11 cellular contexts compared by ENCODE assay signal in the genomic region with DNA sequence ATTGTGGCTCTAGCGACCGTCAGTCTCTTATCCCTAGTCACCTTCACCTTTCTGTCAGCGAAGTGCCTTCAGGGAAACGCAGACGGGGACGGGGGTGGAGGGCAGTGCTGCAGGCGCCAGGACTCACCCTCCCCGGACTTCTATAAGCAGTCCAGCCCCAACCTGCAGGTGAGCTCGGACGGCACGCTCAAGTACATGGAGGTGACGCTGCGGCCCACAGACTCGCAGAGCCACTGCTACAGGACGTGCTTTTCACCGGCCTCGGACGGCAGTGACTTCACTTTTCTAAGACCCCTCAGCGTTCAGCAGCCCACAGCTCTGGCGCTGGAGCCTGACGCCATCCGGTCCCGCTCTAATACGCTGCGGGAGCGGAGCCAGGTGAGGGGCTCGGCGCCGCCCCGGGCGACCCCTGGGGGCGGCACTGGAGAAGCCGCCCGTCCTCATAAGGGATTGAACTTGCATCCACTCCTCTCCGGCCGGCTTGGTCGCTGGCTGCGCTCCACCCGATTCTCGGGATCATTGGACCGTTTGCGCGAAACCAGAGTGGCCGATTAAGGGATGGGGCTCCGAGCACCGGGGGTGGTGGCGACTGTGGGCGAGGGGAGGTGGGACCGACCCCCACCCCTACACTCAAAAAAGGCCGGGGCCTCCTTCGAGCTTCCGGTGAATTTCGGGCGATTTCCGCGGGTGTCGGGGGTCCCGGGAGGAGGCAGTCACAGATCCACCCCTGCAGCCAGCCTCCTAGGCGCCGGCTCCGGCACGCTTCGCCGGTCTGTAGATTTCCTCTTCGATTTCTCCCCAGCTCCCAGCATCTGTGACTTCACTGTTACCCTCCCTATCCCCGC. TPM values are rescaled to one million over a fixed set of nuclear protein-coding genes. Genes with fewer than 3 reads are reported as not detected.
A peak's percentile ranks its signal among the peaks of the same experiment; 100 is the strongest.
DNase-seq lines count a peak whose midpoint lies in the region; ATAC-seq lines count a peak whose summit lies in the region.
"Had no signal": no experiment of that assay in that cellular context is flagged by ENCODE, and none has a peak within 500 bp of the region (broad histone marks: within the 10 kb centered on the region; RNA-seq: fewer than 3 reads in every experiment).

No MANE protein-coding gene starts in this region.

- no peak overlapping the region for H3K4me3 ChIP-seq in CD4-positive, alpha-beta memory T cell (ENCODE audit: low read length in 2 of 2)
- H3K4me3 ChIP-seq in NT2/D1 (ENCODE audit: insufficient read length, low read depth): peak overlapping the region; percentile 44
- H3K4me3 ChIP-seq: lung had no signal

- peak; percentile 20 for ATAC-seq in GM19463 (IDR thresholded peaks at IDR 0.05; ENCODE audit: unreplicated experiment)

- H3K27me3 Mint-ChIP-seq in CD4-positive, alpha-beta memory T cell: peaks cover 64 to 74% of the 10 kb centered on the region in 2 donors

- no peaks in the 10 kb centered on the region for H3K36me3 ChIP-seq in CD4-positive, alpha-beta memory T cell (ENCODE audit: insufficient read depth, low read length)
- H3K36me3 ChIP-seq in NT2/D1 (ENCODE audit: insufficient read depth, insufficient read length, low read length): peaks cover 15% of the 10 kb centered on the region

- H3K9me3 ChIP-seq in CD4-positive, alpha-beta memory T cell (ENCODE audit: control insufficient read depth in 1 of 2, low read length in 2 of 2): no peaks in the 10 kb centered on the region
- no peaks in the 10 kb centered on the region; the same call in 1 of the 2 replicates for H3K9me3 ChIP-seq in NT2/D1 (ENCODE audit: insufficient read depth, low read length)

- H3K36me3 Mint-ChIP-seq in CD4-positive, alpha-beta memory T cell: no peaks in the 10 kb centered on the region

- POLR2A ChIA-PET in CD4-positive, alpha-beta memory T cell (lab: Charles Lee; ENCODE audit: partially characterized antibody): no interaction called here

- no peak overlapping the region for H3K27ac Mint-ChIP-seq in CD4-positive, alpha-beta memory T cell

- H3K9me3 Mint-ChIP-seq in CD4-positive, alpha-beta memory T cell: no peaks in the 10 kb centered on the region

- H3K9ac ChIP-seq in NT2/D1 (ENCODE audit: insufficient read length, low read depth): peak overlapping the region; percentile 66

- intact Hi-C loops in CD4-positive, alpha-beta memory T cell (cut with micrococcal nuclease): no loop called here

- H3K27ac ChIP-seq in CD4-positive, alpha-beta memory T cell (ENCODE audit: low read depth, low read length): no peak overlapping the region
- H3K27ac ChIP-seq: skin epidermis had no signal

- H3K4me1 ChIP-seq in CD4-positive, alpha-beta memory T cell (ENCODE audit: insufficient read depth, low read length): peaks cover 19% of the 10 kb centered on the region
- H3K4me1 ChIP-seq in NT2/D1 (ENCODE audit: insufficient read depth, insufficient read length): peaks cover 12% of the 10 kb centered on the region

- H3K27me3 ChIP-seq in CD4-positive, alpha-beta memory T cell (ENCODE audit: insufficient read depth, low read length): peaks cover 43% of the 10 kb centered on the region
- H3K27me3 ChIP-seq in NT2/D1 (ENCODE audit: insufficient read depth, insufficient read length): peaks cover 51% of the 10 kb centered on the region

- CTCF ChIA-PET in CD4-positive, alpha-beta memory T cell (lab: Charles Lee; ENCODE audit: partially characterized antibody): interaction anchor here (1.4 kb wide), 1 partner anchor 34 kb away, joined by 3 read pairs; no protein-coding TSS in a partner anchor

- no peak for DNase-seq in CD4-positive, alpha-beta memory T cell
- DNase-seq in NT2/D1 (ENCODE audit: low read depth, low spot score) (no peak), iPS-NIHi7 (ENCODE audit: extremely low spot score) (peak; percentile 43), D341Med (ENCODE audit: low spot score) (no peak), NCI-H1105 (lab: John Stamatoyannopoulos, UW) (no peak), NCI-H128 (lab: John Stamatoyannopoulos, UW; ENCODE audit: unreplicated experiment) (no peak), amniotic stem cell (lab: John Stamatoyannopoulos, UW) (no peak)
- DNase-seq: COR-L47 had no signal

- peak overlapping the region; percentile 27 to 76 (median 68) for H3K4me3 Mint-ChIP-seq in CD4-positive, alpha-beta memory T cell

- H3K4me1 Mint-ChIP-seq in CD4-positive, alpha-beta memory T cell: peaks cover 8 to 19% (median 14%) of the 10 kb centered on the region in 4 donors

RNA-seq across cellular contexts. Expression of a gene that starts 2.7 kb away (rescaled TPM):
- total RNA-seq in CD4-positive, alpha-beta memory T cell: not detected
- polyA plus RNA-seq in CD4-positive, alpha-beta memory T cell: not detected

RNA-seq across cellular contexts. Expression of a gene that starts 6.7 kb away (rescaled TPM):
- total RNA-seq in CD4-positive, alpha-beta memory T cell: not detected
- under 1 TPM in 1 of 2 donors, not detected in 1; 0.11 TPM for polyA plus RNA-seq in CD4-positive, alpha-beta memory T cell

RNA-seq across cellular contexts. Expression of a gene that starts 15.8 kb away (rescaled TPM):
- under 1 TPM in 1 of 2 experiments, not detected in 1; 0.17 TPM for total RNA-seq in CD4-positive, alpha-beta memory T cell
- under 1 TPM in 1 of 2 donors, not detected in 1; 0.14 TPM for polyA plus RNA-seq in CD4-positive, alpha-beta memory T cell
